In the genomic region with DNA sequence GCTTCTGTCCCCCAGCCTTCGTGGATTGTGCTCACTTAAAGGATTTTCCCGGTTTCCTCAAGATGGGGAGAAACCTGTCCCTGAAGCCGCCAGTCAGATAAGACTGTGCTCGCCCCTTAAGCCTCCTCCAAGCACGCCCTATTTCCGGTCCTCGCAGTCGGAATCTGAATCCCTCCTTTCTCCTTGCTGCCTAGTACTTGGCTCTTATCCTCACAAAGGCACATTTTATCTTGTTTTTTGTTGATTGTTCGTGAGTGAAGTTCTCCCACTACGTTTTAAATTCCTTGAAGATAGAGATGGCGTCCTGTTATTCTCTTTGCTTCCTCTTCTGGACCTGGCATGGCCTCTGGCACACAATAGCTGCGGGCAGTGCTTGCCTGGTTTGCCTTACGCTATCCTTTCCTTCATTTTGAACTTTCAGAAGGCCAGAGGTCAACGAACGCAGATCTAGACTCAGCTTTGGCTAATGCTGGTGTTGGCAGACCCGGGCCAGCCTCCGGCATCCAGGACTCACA, we compare ENCODE assay signal across 11 cellular contexts. TPM values are rescaled to one million over a fixed set of nuclear protein-coding genes. Genes with fewer than 3 reads are reported as not detected.
DNase-seq lines count a peak whose midpoint lies in the region; ATAC-seq and TF ChIP-seq lines count a peak whose summit lies in the region.
"Had no signal": no experiment of that assay in that cellular context is flagged by ENCODE, and none has a peak within 500 bp of the region (broad histone marks: within the 10 kb centered on the region; RNA-seq: fewer than 3 reads in every experiment).

No MANE protein-coding gene starts in this region.

- no peaks in the 10 kb centered on the region for H3K9me3 ChIP-seq in tibial nerve

- no peak overlapping the region for H4K8ac ChIP-seq in mesendoderm (ENCODE audit: low read depth, low read length)

- no peak for DNase-seq in activated T-cell treated with anti-CD3 and anti-CD28 coated beads, Interleukin-2, amount 50 U/mL, for 72 hours
- no peak for DNase-seq in activated T-cell treated with anti-CD3 and anti-CD28 coated beads for 4 hours
- peak; percentile 27 to 47 for DNase-seq in erythroblast (lab: John Stamatoyannopoulos, UW)
- DNase-seq in mesendoderm = peak; percentile 88
- DNase-seq in tibial nerve (ENCODE audit: low spot score in 2 of 2) = no peak
- DNase-seq: ACHN; activated CD8-positive, alpha-beta memory T cell treated with anti-CD3 and anti-CD28 coated beads, Interleukin-2, amount 10 ng/mL, durations not matched to agents 7 days and 5 days had no signal

- TF ChIP-seq EP300 in tibial nerve (IDR thresholded peaks at IDR 0.05) = no peak

- H3K4ac ChIP-seq in mesendoderm (ENCODE audit: low read depth, low read length) = peak overlapping the region; percentile 4

- TF ChIP-seq POLR2A in erythroblast (IDR thresholded peaks at IDR 0.05; ENCODE audit: low read length) = no peak
- TF ChIP-seq POLR2A in tibial nerve (IDR thresholded peaks at IDR 0.05) = no peak

- H2BK120ac ChIP-seq in mesendoderm (ENCODE audit: low read depth, low read length) = no peak overlapping the region

- no peak overlapping the region for H3K23ac ChIP-seq in mesendoderm (ENCODE audit: low read length)

- peak overlapping the region; percentile 67 for H3K4me2 ChIP-seq in mesendoderm (ENCODE audit: low read length)

- H3K56ac ChIP-seq in mesendoderm (ENCODE audit: low read length) = peak overlapping the region; percentile 94

- peaks cover 13% of the 10 kb centered on the region for H3K4me1 ChIP-seq in mesendoderm (ENCODE audit: control insufficient read depth, low read depth, low read length)
- peaks cover 0 to 52% (median 3%) of the 10 kb centered on the region in 4 donors for H3K4me1 ChIP-seq in tibial nerve

- H3K36me3 ChIP-seq in mesendoderm (ENCODE audit: control insufficient read depth, insufficient read depth, low read length) (peaks cover 5% of the 10 kb centered on the region), tibial nerve (peaks cover 0 to 6% (median 0%) of the 10 kb centered on the region in 3 donors)

- H2BK15ac ChIP-seq in mesendoderm (replicated peaks; ENCODE audit: low read depth) = no peak overlapping the region

- H3K27ac ChIP-seq in mesendoderm (ENCODE audit: low read depth, low read length) = peak overlapping the region; percentile 34
- peak overlapping the region; percentile 60 to 94 (median 87) for H3K27ac ChIP-seq in tibial nerve

- WGBS in mesendoderm (ENCODE audit: extremely low coverage, insufficient coverage, low lambda C conversion rate) = no CpG with 5 or more reads among the region's 17 CpGs
- 37 to 42% methylated on average over 17 of the region's 17 CpGs for WGBS in tibial nerve, 2 donors

- no peak for TF ChIP-seq CTCF in tibial nerve (IDR thresholded peaks at IDR 0.05)

- peaks cover 40% of the 10 kb centered on the region for H3K27me3 Mint-ChIP-seq in activated T-cell treated with anti-CD3 and anti-CD28 coated beads, Interleukin-2, amount 50 U/mL, for 72 hours (ENCODE audit: low read depth)

- H3K27ac Mint-ChIP-seq in activated T-cell treated with anti-CD3 and anti-CD28 coated beads, Interleukin-2, amount 50 U/mL, for 72 hours = no peak overlapping the region
- H3K27ac Mint-ChIP-seq: activated CD8-positive, alpha-beta memory T cell treated with anti-CD3 and anti-CD28 coated beads, Interleukin-2, amount 10 ng/mL, durations not matched to agents 7 days and 5 days had no signal

- peak overlapping the region; percentile 7 to 23 for H3K4me3 Mint-ChIP-seq in activated T-cell treated with anti-CD3 and anti-CD28 coated beads, Interleukin-2, amount 50 U/mL, for 72 hours
- H3K4me3 Mint-ChIP-seq: activated CD8-positive, alpha-beta memory T cell treated with anti-CD3 and anti-CD28 coated beads, Interleukin-2, amount 10 ng/mL, durations not matched to agents 7 days and 5 days had no signal

- no peaks in the 10 kb centered on the region for H3K9me3 Mint-ChIP-seq in activated T-cell treated with anti-CD3 and anti-CD28 coated beads, Interleukin-2, amount 50 U/mL, for 72 hours

- H3K79me1 ChIP-seq in mesendoderm (ENCODE audit: low read length) = peaks cover 4% of the 10 kb centered on the region

- H3K27me3 ChIP-seq in mesendoderm (ENCODE audit: insufficient read depth, low read length, poor library complexity) = no peaks in the 10 kb centered on the region
- no peaks in the 10 kb centered on the region for H3K27me3 ChIP-seq in tibial nerve

- H3K36me3 Mint-ChIP-seq in activated T-cell treated with anti-CD3 and anti-CD28 coated beads, Interleukin-2, amount 50 U/mL, for 72 hours (ENCODE audit: insufficient read depth in 2 of 2) = peaks cover 0 to 2% of the 10 kb centered on the region in 2 donors

- H2AK5ac ChIP-seq in mesendoderm (ENCODE audit: low read length) = peak overlapping the region; percentile 77

- peaks cover 10% of the 10 kb centered on the region for H3K4me1 Mint-ChIP-seq in activated T-cell treated with anti-CD3 and anti-CD28 coated beads, Interleukin-2, amount 50 U/mL, for 72 hours (ENCODE audit: low read depth)

- H3K4me3 ChIP-seq in mesendoderm (ENCODE audit: low read length) (peak overlapping the region; percentile 47), tibial nerve (peak overlapping the region; percentile 42 to 77 (median 60))

- peak overlapping the region; percentile 76 for H3K9ac ChIP-seq in mesendoderm (ENCODE audit: low read length)

- H2BK5ac ChIP-seq in mesendoderm (ENCODE audit: low read length) = peak overlapping the region; percentile 77

- peak overlapping the region; percentile 33 for H3K18ac ChIP-seq in mesendoderm (ENCODE audit: low read length)

- H3K79me2 ChIP-seq in mesendoderm (ENCODE audit: control insufficient read depth, insufficient read depth, low read length) = peaks cover 3% of the 10 kb centered on the region

- no peak overlapping the region for H4K5ac ChIP-seq in mesendoderm (ENCODE audit: low read length)

- ATAC-seq in activated T-cell treated with anti-CD3 and anti-CD28 coated beads, Interleukin-2, amount 50 U/mL, for 72 hours (replicated peaks in 1 of 2) = no peak
- ATAC-seq in GM21360 (IDR thresholded peaks at IDR 0.05; ENCODE audit: unreplicated experiment) (no peak), GM21576 (IDR thresholded peaks at IDR 0.05; ENCODE audit: unreplicated experiment) (no peak), HG03521 (IDR thresholded peaks at IDR 0.05; ENCODE audit: unreplicated experiment) (no peak)
- ATAC-seq: activated CD8-positive, alpha-beta memory T cell treated with anti-CD3 and anti-CD28 coated beads, Interleukin-2, amount 10 ng/mL, durations not matched to agents 7 days and 5 days; Panc1 had no signal

RNA-seq across cellular contexts. Expression of gene CLDN11, which starts 1.7 kb away (rescaled TPM):
- not detected for total RNA-seq in activated T-cell treated with anti-CD3 and anti-CD28 coated beads, Interleukin-2, amount 50 U/mL, for 72 hours
- 26.2 TPM for polyA plus RNA-seq in mesendoderm (2013, experiment 1 of 2)
- polyA plus RNA-seq in mesendoderm (2013, experiment 2 of 2) = 25.3 TPM
- total RNA-seq in tibial nerve = 10 to 100 TPM; 32.0 to 65.1 (median 52.8) TPM

Comparison
In these comparisons a context has a peak if more than half of its experiments do, and no peak if none do; other contexts are left out.
1. DNase-seq: peak in erythroblast (2 of 2) and mesendoderm (single experiment); none in activated T-cell treated with anti-CD3 and anti-CD28 coated beads, Interleukin-2, amount 50 U/mL, for 72 hours (0 of 2), activated T-cell treated with anti-CD3 and anti-CD28 coated beads for 4 hours (single experiment) and tibial nerve (0 of 2).
2. RNA of gene CLDN11, which starts 1.7 kb away (total RNA-seq): 32.0 to 65.1 TPM in tibial nerve; not detected in activated T-cell treated with anti-CD3 and anti-CD28 coated beads, Interleukin-2, amount 50 U/mL, for 72 hours; every median in the first group is over 10 times any median in the second.